ENCODE assay signal across 16 cellular contexts in genomic region chr9:123262338-123262737, GRCh38. TPM values are rescaled to one million over a fixed set of nuclear protein-coding genes. Genes with fewer than 3 reads are reported as not detected.
DNase-seq lines count a peak whose midpoint lies in the region; ATAC-seq, FAIRE-seq and TF ChIP-seq lines count a peak whose summit lies in the region.
"Had no signal": no experiment of that assay in that cellular context is flagged by ENCODE, and none has a peak within 500 bp of the region (broad histone marks: within the 10 kb centered on the region; RNA-seq: fewer than 3 reads in every experiment).

No MANE protein-coding gene starts in this region.

- TF ChIP-seq CTCF in GM12878 (IDR thresholded peaks at IDR 0.05 in 2 of 3, conservative IDR thresholded peaks at IDR 0.05 in 1 of 3; ENCODE audit: control insufficient read depth in 2 of 3, extremely low read depth in 1 of 3, insufficient read depth in 1 of 3, low read depth in 3 of 3, low read length in 3 of 3) (no peak), parathyroid adenoma (IDR thresholded peaks at IDR 0.05) (no peak)

- FAIRE-seq in GM12878 (lab: Jason Lieb, UNC), result no peak

- no peak for ATAC-seq in GM12878
- ATAC-seq: PC-3 had no signal

- intact Hi-C loops in GM12878 (cut with micrococcal nuclease; ENCODE audit: unreplicated experiment), result no loop called here

- H3K4me2 ChIP-seq in GM12878 (ENCODE audit: control insufficient read depth, insufficient read depth), result peak overlapping the region; percentile 73; the same call in 1 of the 2 replicates
- peak overlapping the region; percentile 29 for H3K4me2 ChIP-seq in parathyroid adenoma (ENCODE audit: low read length)

- in situ Hi-C loops in GM12878 (cut with MboI), result no loop called here

- no peak for TF ChIP-seq RAD21 in GM12878 (IDR thresholded peaks at IDR 0.05; ENCODE audit: insufficient read depth, low read depth, low read length)

- peaks cover 1% of the 10 kb centered on the region; the same call in 1 of the 3 replicates for H3K9me3 ChIP-seq in GM12878 (replicated peaks; ENCODE audit: control insufficient read depth, insufficient read depth, low read length)
- H3K9me3 ChIP-seq in parathyroid adenoma (ENCODE audit: control insufficient read depth, low read length), result no peaks in the 10 kb centered on the region
- H3K9me3 ChIP-seq: HAP-1 had no signal

- POLR2A ChIA-PET in GM12878 (lab: Charles Lee), result interaction anchor here (1.8 kb wide), 1 partner anchor 10 kb away, joined by 6 read pairs; no protein-coding TSS in a partner anchor

- H3K4me3 ChIP-seq in GM12878 (no peak overlapping the region), parathyroid adenoma (ENCODE audit: low read depth, low read length) (no peak overlapping the region)
- H3K4me3 ChIP-seq: HAP-1 had no signal

- CTCF ChIA-PET in GM12878 (lab: Yijun Ruan, JAX), result interaction anchor here (0.6 to 1.2 kb wide), 4 partner anchors 10 to 437 kb away, joined by 3 read pairs; no protein-coding TSS in a partner anchor

- H3K79me2 ChIP-seq in GM12878 (ENCODE audit: control insufficient read depth, insufficient read depth, low read length), result peaks cover 91% of the 10 kb centered on the region
- H3K79me2 ChIP-seq in parathyroid adenoma, result peaks cover 2% of the 10 kb centered on the region

- TF ChIP-seq POLR2A in GM12878 (IDR thresholded peaks at IDR 0.05; ENCODE audit: low read depth, low read length), result no peak

- no peaks in the 10 kb centered on the region for H3K27me3 ChIP-seq in GM12878 (replicated peaks in 1 of 2; ENCODE audit: control insufficient read depth in 2 of 2, insufficient read depth in 2 of 2, low read length in 1 of 2)
- H3K27me3 ChIP-seq in parathyroid adenoma (ENCODE audit: control insufficient read depth, insufficient read depth, low read length), result no peaks in the 10 kb centered on the region

- SMC1A ChIA-PET in GM12878 (lab: Charles Lee; ENCODE audit: uncharacterized antibody, unreplicated experiment), result interaction anchor here (1.0 to 8.5 kb wide), 7 partner anchors 7 to 75 kb away, joined by 3 to 83 read pairs (median 7); no protein-coding TSS in a partner anchor

- H2AFZ ChIP-seq in GM12878 (ENCODE audit: control insufficient read depth, low read depth, low read length), result no peak overlapping the region
- H2AFZ ChIP-seq in parathyroid adenoma, result no peak overlapping the region

- 96% methylated on average over 1 of the region's 1 CpG for WGBS in GM12878 (ENCODE audit: insufficient coverage, insufficient replicate concordance, low lambda C conversion rate, missing lambda C conversion rate)

- H3K36me3 ChIP-seq in GM12878 (ENCODE audit: control insufficient read depth in 2 of 2, insufficient read depth in 2 of 2, low read length in 1 of 2) (0 out of 4 replicates have a peak, but pooled peaks cover 0 to 6% of the 10 kb centered on the region in 2 experiments), parathyroid adenoma (ENCODE audit: control insufficient read depth, insufficient read depth, low read length) (no peaks in the 10 kb centered on the region)
- H3K36me3 ChIP-seq: HAP-1 had no signal

- H4K20me1 ChIP-seq in GM12878 (ENCODE audit: control insufficient read depth, insufficient read depth), result no peaks in the 10 kb centered on the region

- H3K4me1 ChIP-seq in GM12878 (ENCODE audit: control insufficient read depth, insufficient read depth, low read length) (peaks cover 31% of the 10 kb centered on the region), parathyroid adenoma (peaks cover 2% of the 10 kb centered on the region)

- 0 out of 2 replicates have a peak overlapping the region, but pooled peaks have one; percentile 34 for H3K27ac ChIP-seq in GM12878 (ENCODE audit: control insufficient read depth, insufficient read depth)
- H3K27ac ChIP-seq in parathyroid adenoma, result peak overlapping the region; percentile 32

- RAD21 ChIA-PET in GM12878 (lab: Charles Lee; ENCODE audit: unreplicated experiment), result interaction anchor here (0.6 to 1.6 kb wide), 3 partner anchors 27 to 87 kb away, joined by 5 to 6 read pairs (median 6); no protein-coding TSS in a partner anchor

- DNase-seq in NCI-H1417 (lab: John Stamatoyannopoulos, UW) (peak in 2 of 3 experiments; percentile 25 to 42), NCI-H1417 treated with DMSO at 0.1 percent for 48 hours (lab: John Stamatoyannopoulos, UW) (no peak), NCI-H69 (lab: John Stamatoyannopoulos, UW) (peak; percentile 83), GM12878 (ENCODE audit: low read depth, low spot score) (no peak), DMS 273 treated with DMSO at 0.1 percent for 48 hours (lab: John Stamatoyannopoulos, UW) (no peak), H4 (ENCODE audit: low spot score) (no peak), NCI-H2029 (lab: John Stamatoyannopoulos, UW) (no peak)
- DNase-seq: 8988T; CD8-positive, alpha-beta memory T cell; NCI-H146; NCI-H2081 treated with DMSO at 0.1 percent for 48 hours; NCI-H226; NCI-H524 treated with DMSO at 0.1 percent for 48 hours; PC-3 had no signal

- BruUV-seq in GM12878 (replicated peaks; lab: Mats Ljungman, UMichigan), result no TSS peak

- H3K9ac ChIP-seq in GM12878 (ENCODE audit: control insufficient read depth, insufficient read depth, low read length) (no peak overlapping the region), parathyroid adenoma (no peak overlapping the region)

- TF ChIP-seq EP300 in GM12878 (IDR thresholded peaks at IDR 0.05; ENCODE audit: borderline replicate concordance in 1 of 2, control insufficient read depth in 1 of 2, low read depth in 2 of 2, low read length in 2 of 2), result no peak

TF ChIP-seq in GM12878, 131 proteins besides CTCF, POLR2A, EP300 and RAD21:
- TF ChIP-seq TCF7 (IDR thresholded peaks at IDR 0.05; ENCODE audit: borderline replicate concordance), result no peak
- TF ChIP-seq NR2F1 (conservative IDR thresholded peaks at IDR 0.05), result no peak
- no peak for TF ChIP-seq FOS (IDR thresholded peaks at IDR 0.05; ENCODE audit: borderline replicate concordance, extremely low read depth, insufficient read length)
- no peak for TF ChIP-seq SREBF2 (IDR thresholded peaks at IDR 0.05; ENCODE audit: low read length)
- TF ChIP-seq, protein P1, sequence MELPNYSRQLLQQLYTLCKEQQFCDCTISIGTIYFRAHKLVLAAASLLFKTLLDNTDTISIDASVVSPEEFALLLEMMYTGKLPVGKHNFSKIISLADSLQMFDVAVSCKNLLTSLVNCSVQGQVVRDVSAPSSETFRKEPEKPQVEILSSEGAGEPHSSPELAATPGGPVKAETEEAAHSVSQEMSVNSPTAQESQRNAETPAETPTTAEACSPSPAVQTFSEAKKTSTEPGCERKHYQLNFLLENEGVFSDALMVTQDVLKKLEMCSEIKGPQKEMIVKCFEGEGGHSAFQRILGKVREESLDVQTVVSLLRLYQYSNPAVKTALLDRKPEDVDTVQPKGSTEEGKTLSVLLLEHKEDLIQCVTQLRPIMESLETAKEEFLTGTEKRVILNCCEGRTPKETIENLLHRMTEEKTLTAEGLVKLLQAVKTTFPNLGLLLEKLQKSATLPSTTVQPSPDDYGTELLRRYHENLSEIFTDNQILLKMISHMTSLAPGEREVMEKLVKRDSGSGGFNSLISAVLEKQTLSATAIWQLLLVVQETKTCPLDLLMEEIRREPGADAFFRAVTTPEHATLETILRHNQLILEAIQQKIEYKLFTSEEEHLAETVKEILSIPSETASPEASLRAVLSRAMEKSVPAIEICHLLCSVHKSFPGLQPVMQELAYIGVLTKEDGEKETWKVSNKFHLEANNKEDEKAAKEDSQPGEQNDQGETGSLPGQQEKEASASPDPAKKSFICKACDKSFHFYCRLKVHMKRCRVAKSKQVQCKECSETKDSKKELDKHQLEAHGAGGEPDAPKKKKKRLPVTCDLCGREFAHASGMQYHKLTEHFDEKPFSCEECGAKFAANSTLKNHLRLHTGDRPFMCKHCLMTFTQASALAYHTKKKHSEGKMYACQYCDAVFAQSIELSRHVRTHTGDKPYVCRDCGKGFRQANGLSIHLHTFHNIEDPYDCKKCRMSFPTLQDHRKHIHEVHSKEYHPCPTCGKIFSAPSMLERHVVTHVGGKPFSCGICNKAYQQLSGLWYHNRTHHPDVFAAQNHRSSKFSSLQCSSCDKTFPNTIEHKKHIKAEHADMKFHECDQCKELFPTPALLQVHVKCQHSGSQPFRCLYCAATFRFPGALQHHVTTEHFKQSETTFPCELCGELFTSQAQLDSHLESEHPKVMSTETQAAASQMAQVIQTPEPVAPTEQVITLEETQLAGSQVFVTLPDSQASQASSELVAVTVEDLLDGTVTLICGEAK (IDR thresholded peaks at IDR 0.05; ENCODE audit: borderline replicate concordance), result no peak
- TF ChIP-seq ELK1 (IDR thresholded peaks at IDR 0.05; ENCODE audit: low read depth, low read length), result no peak

RNA-seq across cellular contexts. Expression of gene STRBP, which starts 6.0 kb away (rescaled TPM):
- total RNA-seq in GM12878 (2013; cell fraction: nucleolus; rRNA removed), result 96.6 and 97.9 TPM in 2 replicates
- total RNA-seq in GM12878 (2014; rRNA removed), result 60.5 and 67.8 TPM in 2 replicates
- 89.2 and 89.8 TPM in 2 replicates for total RNA-seq in GM12878 (2014; rRNA removed; fragmentation: Illumina TruSeq; extraction: Trizol)
- 80.8 and 89.4 TPM in 2 replicates for total RNA-seq in GM12878 (2021)
- polyA plus RNA-seq in GM12878 (2011; ENCODE audit: low read depth), result 41.4 TPM
- polyA plus RNA-seq in GM12878 (2011; rRNA removed), result 54.1 and 71.2 TPM in 2 replicates
- 20.4 and 23.0 TPM in 2 replicates for polyA plus RNA-seq in GM12878 (2011; cell fraction: cytosol; rRNA removed)
- 41.7 and 50.3 TPM in 2 replicates for polyA plus RNA-seq in GM12878 (2011; cell fraction: nucleus; rRNA removed)
- polyA plus RNA-seq in GM12878 (2012), result 72.4 and 91.2 TPM in 2 replicates
- polyA plus RNA-seq in GM12878 (2014; fragmentation: Illumina TruSeq; extraction: Trizol), result 80.4 and 89.4 TPM in 2 replicates
- 10 to 100 TPM; 31.0 to 50.1 TPM for polyA plus RNA-seq in GM12878 (2014; fragmentation: Nextera tagmentation; extraction: Ambion mirVana)
- 55.2 and 62.4 TPM in 2 replicates for polyA plus RNA-seq in GM12878 (2014; rRNA removed)
- 10 to 100 TPM; 95.0 to 96.8 TPM for polyA plus RNA-seq in GM12878 (2016; fragmentation: Nextera tagmentation; extraction: Ambion mirVana)
- 30.3 and 38.5 TPM in 2 replicates for polyA minus RNA-seq in GM12878 (2011; rRNA and poly(A)+ RNA removed)
- 20.2 and 22.0 TPM in 2 replicates for polyA minus RNA-seq in GM12878 (2011; cell fraction: cytosol; rRNA and poly(A)+ RNA removed)
- polyA minus RNA-seq in GM12878 (2011; cell fraction: nucleus; rRNA and poly(A)+ RNA removed), result 27.6 and 58.4 TPM in 2 replicates
- total RNA-seq in H4 (2014; rRNA removed; shearing (Covaris generic)), result 11.5 and 14.3 TPM in 2 replicates

Comparison
In these comparisons a context has a peak if more than half of its experiments do, and no peak if none do; other contexts are left out.
1. DNase-seq: peak in NCI-H1417 (2 of 3) and NCI-H69 (single experiment); none in NCI-H1417 treated with DMSO at 0.1 percent for 48 hours (single experiment), GM12878 (single experiment), DMS 273 treated with DMSO at 0.1 percent for 48 hours (single experiment), H4 (single experiment) and NCI-H2029 (single experiment).